Comparison of ENCODE assay signal across 27 cellular contexts in the genomic region with DNA sequence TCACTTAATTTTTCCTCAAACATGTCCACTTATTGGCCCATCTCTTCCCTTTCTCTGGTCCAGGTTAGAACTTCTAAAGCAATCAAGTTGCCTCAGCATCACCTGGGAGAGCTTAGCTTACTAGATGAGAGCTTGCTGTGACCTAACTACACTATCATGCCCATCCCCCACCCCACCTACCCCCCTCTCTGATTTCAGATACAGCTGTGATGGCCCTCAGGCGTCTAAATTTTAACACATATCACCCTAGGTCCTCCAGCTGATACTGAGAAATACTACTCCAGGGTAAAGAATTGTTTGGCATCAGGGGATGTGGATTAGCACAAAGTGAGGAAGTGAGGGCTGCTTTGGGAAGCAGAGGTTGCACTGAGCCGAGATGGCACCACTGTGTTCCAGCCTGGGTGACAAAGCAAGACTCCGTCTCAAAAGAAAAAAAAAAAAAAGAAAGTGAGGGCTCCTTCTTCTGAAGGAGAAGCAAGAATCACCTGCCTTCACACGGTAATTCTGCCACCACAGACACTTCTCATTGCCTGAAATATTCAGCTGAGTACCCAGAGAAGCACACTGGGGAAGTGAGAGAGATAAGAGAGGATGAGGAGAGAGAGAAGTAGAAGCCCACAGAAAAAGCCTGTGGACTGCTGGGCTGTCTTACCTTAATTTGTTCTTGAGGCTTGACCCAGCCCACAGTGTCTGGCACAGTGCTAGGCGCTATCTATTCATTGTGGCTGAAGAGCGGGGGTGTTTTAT.
DNase-seq lines count a peak whose midpoint lies in the region; TF ChIP-seq lines count a peak whose summit lies in the region.
"Had no signal": no experiment of that assay in that cellular context is flagged by ENCODE, and none has a peak within 500 bp of the region (broad histone marks: within the 10 kb centered on the region; RNA-seq: fewer than 3 reads in every experiment).

No MANE protein-coding gene starts in this region.

- peaks cover 12% of the 10 kb centered on the region for H3K27me3 ChIP-seq in endodermal cell (ENCODE audit: control insufficient read depth, insufficient read depth, low read length, poor library complexity, severe bottlenecking)
- no peaks in the 10 kb centered on the region for H3K27me3 ChIP-seq in stomach

- H2AFZ ChIP-seq in OCI-LY7 (ENCODE audit: low read length): peak overlapping the region; percentile 55
- H2AFZ ChIP-seq: PC-9 had no signal

- no peaks in the 10 kb centered on the region for H3K36me3 Mint-ChIP-seq in endodermal cell (ENCODE audit: low read depth)
- H3K36me3 Mint-ChIP-seq: CD4-positive, alpha-beta memory T cell; T-cell had no signal

- peaks cover 8% of the 10 kb centered on the region for H3K27me3 Mint-ChIP-seq in endodermal cell (ENCODE audit: insufficient read depth)
- H3K27me3 Mint-ChIP-seq: CD4-positive, alpha-beta memory T cell; T-cell had no signal

- no peaks in the 10 kb centered on the region for H3K9me3 ChIP-seq in OCI-LY7 (ENCODE audit: low read length)
- H3K9me3 ChIP-seq in endodermal cell (ENCODE audit: control insufficient read depth, low read length): no peaks in the 10 kb centered on the region
- no peaks in the 10 kb centered on the region for H3K9me3 ChIP-seq in stomach
- H3K9me3 ChIP-seq: A549, Caco-2 had no signal

- no peak overlapping the region for H3K9ac ChIP-seq in endodermal cell (ENCODE audit: extremely low read depth, low read length, poor library complexity, severe bottlenecking)

- DNase-seq in GM12865 (ENCODE audit: low read depth) (peak; percentile 39), NAMALWA (ENCODE audit: low spot score) (peak; percentile 36), OCI-LY7 (ENCODE audit: low spot score) (peak; percentile 74), endodermal cell (peak; percentile 50), COLO668 (lab: John Stamatoyannopoulos, UW; ENCODE audit: unreplicated experiment) (no peak), nucleus accumbens (lab: John Stamatoyannopoulos, UW) (no peak), stomach (no peak)
- DNase-seq: AML-193; C1 segment of cervical spinal cord; Caco-2; CD4-positive, alpha-beta memory T cell; DMS 273 treated with DMSO at 0.1 percent for 48 hours; DMS79; EL; GF-D8; HCEC 1CT; IMR-90; KG1; NCI-H1105 treated with DMSO at 0.1 percent for 48 hours; NCI-H146; NCI-H1930; NCI-H2227 treated with DMSO at 0.1 percent for 48 hours; NCI-H526 treated with DMSO at 0.1 percent for 48 hours; PC-9; SHP77; T-cell had no signal

- H3K4me1 ChIP-seq in OCI-LY7 (ENCODE audit: insufficient read depth, low read length, poor library complexity, severe bottlenecking) (peaks cover 82% of the 10 kb centered on the region), endodermal cell (ENCODE audit: control insufficient read depth, insufficient read depth, low read length) (peaks cover 7% of the 10 kb centered on the region), stomach (peaks cover 4 to 13% (median 9%) of the 10 kb centered on the region in 4 donors)
- H3K4me1 ChIP-seq: A549, Caco-2 had no signal

- no TSS peak for BruUV-seq in OCI-LY7 (replicated peaks; lab: Mats Ljungman, UMichigan)

- no peak for TF ChIP-seq EP300 in stomach (IDR thresholded peaks at IDR 0.05)

- no peak for TF ChIP-seq CTCF in GM12865 (IDR thresholded peaks at IDR 0.05; ENCODE audit: insufficient read depth, low read depth, low read length, missing control alignments)
- no peak for TF ChIP-seq CTCF in OCI-LY7 (conservative IDR thresholded peaks at IDR 0.05; ENCODE audit: low read length)
- TF ChIP-seq CTCF in endodermal cell (conservative IDR thresholded peaks at IDR 0.05): no peak
- no peak for TF ChIP-seq CTCF in stomach (IDR thresholded peaks at IDR 0.05)

- H3K27ac ChIP-seq in OCI-LY7 (ENCODE audit: low read depth, low read length, poor library complexity, severe bottlenecking) (peak overlapping the region; percentile 88), endodermal cell (ENCODE audit: low read depth, low read length) (no peak overlapping the region), stomach (no peak overlapping the region)
- H3K27ac ChIP-seq: A549, PC-9 had no signal

- no peaks in the 10 kb centered on the region for H3K9me3 Mint-ChIP-seq in endodermal cell

- 91 to 100% methylated on average over 2 to 5 of the region's 6 CpGs for WGBS in endodermal cell (ENCODE audit: insufficient coverage in 1 of 2, insufficient read length in 1 of 2), 2 experiments
- 80 to 89% (median 83%) methylated on average over 6 of the region's 6 CpGs for WGBS in stomach, 5 donors

- H3K4me3 ChIP-seq in GM12865 (ENCODE audit: low read depth, low read length) (no peak overlapping the region), OCI-LY7 (ENCODE audit: low read depth, low read length, poor library complexity, severe bottlenecking) (peak overlapping the region; percentile 30), endodermal cell (ENCODE audit: low read length) (no peak overlapping the region), stomach (no peak overlapping the region)
- H3K4me3 ChIP-seq: A549, PC-9 had no signal

- no peak overlapping the region for H3K27ac Mint-ChIP-seq in endodermal cell
- H3K27ac Mint-ChIP-seq: CD4-positive, alpha-beta memory T cell; T-cell had no signal

- intact Hi-C loops in OCI-LY7 (cut with micrococcal nuclease; ENCODE audit: unreplicated experiment): loop anchor here (1.0 kb wide), 2 partner anchors 10 to 32 kb away; no protein-coding TSS in a partner anchor
- intact Hi-C loops in stomach (cut with DNase I; ENCODE audit: low total_unique reads): no loop called here

- no peak for TF ChIP-seq POLR2A in stomach (IDR thresholded peaks at IDR 0.05)

- H3K79me2 ChIP-seq in OCI-LY7 (ENCODE audit: insufficient read depth, low read depth, low read length): no peaks in the 10 kb centered on the region

- peak overlapping the region; percentile 53 for H3K4me2 ChIP-seq in OCI-LY7 (ENCODE audit: low read length)
- H3K4me2 ChIP-seq: A549, PC-9 had no signal

- POLR2A ChIA-PET in OCI-LY7 (lab: Charles Lee): interaction anchor here (0.7 to 6.4 kb wide), 9 partner anchors 9 to 137 kb away, joined by 3 to 133 read pairs (median 4); no protein-coding TSS in a partner anchor

- H3K9me2 ChIP-seq in OCI-LY7 (ENCODE audit: insufficient read depth, low read length): no peaks in the 10 kb centered on the region

- H3K36me3 ChIP-seq in OCI-LY7 (ENCODE audit: insufficient read depth, low read length): no peaks in the 10 kb centered on the region; the same call in 1 of the 2 replicates
- H3K36me3 ChIP-seq in endodermal cell (ENCODE audit: control insufficient read depth, insufficient read depth, low read length): no peaks in the 10 kb centered on the region
- no peaks in the 10 kb centered on the region for H3K36me3 ChIP-seq in stomach

- H3K4me1 Mint-ChIP-seq in endodermal cell: peaks cover 39% of the 10 kb centered on the region
- H3K4me1 Mint-ChIP-seq: CD4-positive, alpha-beta memory T cell; T-cell had no signal

- H4K20me1 ChIP-seq in OCI-LY7 (ENCODE audit: insufficient read depth, low read length): no peaks in the 10 kb centered on the region

- CTCF ChIA-PET in OCI-LY7 (lab: Charles Lee; ENCODE audit: unreplicated experiment): interaction anchor here (2.1 kb wide), 1 partner anchor 10 kb away, joined by 5 read pairs; no protein-coding TSS in a partner anchor

- no peak overlapping the region for H3K4me3 Mint-ChIP-seq in endodermal cell
- H3K4me3 Mint-ChIP-seq: CD4-positive, alpha-beta memory T cell; T-cell had no signal

Comparison
In these comparisons a context has a peak if more than half of its experiments do, and no peak if none do; other contexts are left out.
1. DNase-seq: peak in GM12865 (single experiment), NAMALWA (single experiment), OCI-LY7 (single experiment) and endodermal cell (single experiment); none in COLO668 (single experiment), nucleus accumbens (0 of 56) and stomach (single experiment).